26 cellular contexts compared by ENCODE assay signal in the genomic region with DNA sequence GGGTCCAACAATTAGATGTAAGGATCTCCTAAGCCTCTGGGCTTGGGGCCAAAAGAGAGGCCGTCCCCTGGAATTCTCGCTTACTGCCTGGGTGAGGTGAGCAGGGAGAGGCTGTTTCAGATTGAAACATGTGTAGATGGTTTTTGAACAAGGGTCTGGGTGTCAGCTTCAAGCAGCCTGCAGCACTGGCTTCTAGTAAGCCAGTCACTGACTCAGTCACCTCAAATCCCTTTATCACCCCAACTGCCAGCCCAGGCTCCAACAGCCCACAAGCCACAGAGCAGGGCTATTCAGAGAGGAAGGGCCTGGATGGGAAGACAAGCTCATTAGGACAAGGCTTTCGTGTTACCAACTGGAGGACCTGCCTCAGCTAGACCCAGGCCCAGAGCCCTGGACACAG.
"Had no signal": no experiment of that assay in that cellular context is flagged by ENCODE, and none has a peak within 500 bp of the region (broad histone marks: within the 10 kb centered on the region; RNA-seq: fewer than 3 reads in every experiment).

No MANE protein-coding gene starts in this region.

- H3K9me3 ChIP-seq: adrenal gland, ascending aorta, colonic mucosa, gastrocnemius medialis, pancreas, right atrium auricular region, thoracic aorta, uterus had no signal

- H3K4me3 ChIP-seq: adrenal gland, ascending aorta, cardiac muscle cell, colonic mucosa, gastrocnemius medialis, hepatocyte, pancreas, right atrium auricular region, spleen, thoracic aorta, uterus had no signal

- DNase-seq: activated CD4-positive, alpha-beta memory T cell treated with anti-CD3 and anti-CD28 coated beads for 36 hours; activated CD4-positive, alpha-beta T cell treated with anti-CD3 and anti-CD28 coated beads, Interleukin-2, amount 10 ng/mL, durations not matched to agents 24 days and 14 days; activated CD4-positive, CD25-positive, alpha-beta regulatory T cell treated with anti-CD3 and anti-CD28 coated beads, Interleukin-2, amount 50 U/mL, for 72 hours; activated CD8-positive, alpha-beta memory T cell treated with anti-CD3 and anti-CD28 coated beads, Interleukin-2, amount 50 U/mL, for 4 hours; activated effector memory CD4-positive, alpha-beta T cell treated with anti-CD3 and anti-CD28 coated beads, Interleukin-2, amount 50 U/mL, for 16 hours; activated naive CD4-positive, alpha-beta T cell treated with anti-CD3 and anti-CD28 coated beads for 36 hours; activated naive CD8-positive, alpha-beta T cell treated with anti-CD3 and anti-CD28 coated beads for 36 hours; activated T-cell treated with anti-CD3 and anti-CD28 coated beads, Interleukin-2, amount 50 U/mL, for 1 hour; adrenal gland; cerebellar nuclear complex; colonic mucosa; effector memory CD4-positive, alpha-beta T cell; gastrocnemius medialis; glutamatergic neuron; islet precursor cell; left ventricle myocardium superior; naive B cell; pancreas; spleen; T-helper 9 cell; uterus had no signal

- H3K79me2 ChIP-seq: hepatocyte had no signal

- H3K27ac ChIP-seq: adrenal gland, ascending aorta, cardiac muscle cell, colonic mucosa, gastrocnemius medialis, hepatocyte, pancreas, right atrium auricular region, spleen, thoracic aorta, uterus had no signal

- H3K4me2 ChIP-seq: hepatocyte had no signal

- H3K27me3 ChIP-seq: adrenal gland, ascending aorta, cardiac muscle cell, colonic mucosa, gastrocnemius medialis, hepatocyte, pancreas, right atrium auricular region, uterus had no signal

- H3K4me1 ChIP-seq: adrenal gland, ascending aorta, colonic mucosa, gastrocnemius medialis, pancreas, right atrium auricular region, spleen, uterus had no signal

- H2AFZ ChIP-seq: hepatocyte had no signal

- H3K36me3 ChIP-seq: adrenal gland, ascending aorta, cardiac muscle cell, colonic mucosa, gastrocnemius medialis, pancreas, right atrium auricular region, spleen, thoracic aorta, uterus had no signal

- ATAC-seq: gastrocnemius medialis, left ventricle myocardium superior, pancreas had no signal
